ENCODE assay signal across 1 cellular context in the genomic region with DNA sequence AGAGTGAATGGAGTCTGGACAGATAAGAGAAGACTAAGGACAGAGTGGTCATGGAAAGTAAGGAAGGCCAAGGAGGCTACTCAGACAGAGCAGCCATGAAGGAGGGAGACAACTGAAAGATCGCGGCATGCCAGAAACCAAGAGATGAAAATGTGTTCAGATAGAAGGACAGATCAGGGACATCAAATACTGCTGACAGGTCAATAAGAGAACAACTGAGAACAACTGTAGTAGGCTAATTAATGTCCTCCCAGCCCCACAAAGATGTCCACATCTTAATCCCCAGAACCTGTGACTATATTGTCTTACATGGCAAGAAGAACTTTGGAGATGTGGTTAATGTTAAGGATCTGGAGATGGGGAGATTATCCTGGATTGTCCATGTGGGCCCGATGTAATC.
A peak's percentile ranks its signal among the peaks of the same experiment; 100 is the strongest.
TF ChIP-seq lines count a peak whose summit lies in the region.

No MANE protein-coding gene starts in this region.

TF ChIP-seq in K562, 482 proteins besides CTCF, POLR2A, EP300 and RAD21 (continued from another document):
- TF ChIP-seq, protein P1, sequence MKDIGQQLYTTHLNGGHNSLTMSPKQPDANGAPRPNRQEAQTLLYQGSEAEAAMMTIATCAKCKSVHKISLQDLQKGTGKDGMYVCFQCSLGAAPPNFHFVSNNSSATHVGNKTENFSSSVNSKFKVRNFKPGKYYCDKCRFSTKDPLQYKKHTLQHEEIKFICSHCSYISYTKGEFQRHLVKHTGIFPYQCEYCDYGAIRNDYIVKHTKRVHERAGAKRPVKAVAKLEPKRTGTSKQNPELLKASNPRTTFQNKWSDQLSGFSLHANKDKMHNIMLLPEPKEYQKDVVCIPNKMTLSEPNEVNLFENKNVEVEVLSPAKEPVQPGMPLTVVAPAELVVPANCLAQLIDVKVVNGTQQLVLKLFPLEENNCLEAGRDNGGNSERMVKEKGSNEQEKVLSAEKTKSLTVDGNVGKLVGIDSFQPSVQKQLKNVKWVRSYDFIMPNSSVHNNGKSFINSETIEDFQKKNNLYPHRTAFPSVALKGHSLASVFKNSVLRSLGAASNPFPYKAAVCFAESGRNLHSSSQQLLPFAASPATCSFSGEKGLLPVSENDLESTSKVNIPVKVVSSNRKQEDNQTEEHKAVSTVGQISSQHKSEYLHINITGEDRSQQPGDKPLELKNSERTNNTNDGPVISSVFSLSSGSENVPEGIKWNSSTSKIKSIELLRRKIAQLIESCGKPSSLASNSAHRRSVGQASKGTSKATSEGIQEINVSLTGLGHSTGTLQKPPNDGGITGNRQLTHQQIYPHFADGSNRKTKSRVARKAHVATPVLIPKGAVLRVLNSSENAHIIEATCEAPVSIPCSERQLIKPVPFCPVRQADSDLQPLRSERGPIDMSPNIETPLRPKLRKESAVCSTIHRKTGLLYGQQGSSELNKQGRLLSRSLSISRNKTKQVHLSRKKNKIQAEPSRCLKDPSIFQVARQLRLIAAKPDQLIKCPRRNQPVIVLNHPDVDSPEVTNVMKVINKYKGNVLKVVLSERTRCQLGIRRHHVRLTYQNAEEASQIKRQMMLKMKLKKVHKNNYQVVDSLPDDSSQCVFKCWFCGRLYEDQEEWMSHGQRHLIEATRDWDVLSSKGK (CRISPR knock-in tag; IDR thresholded peaks at IDR 0.05), result no peak
- TF ChIP-seq TRIM28 (IDR thresholded peaks at IDR 0.05), result no peak
- TF ChIP-seq, protein P2, sequence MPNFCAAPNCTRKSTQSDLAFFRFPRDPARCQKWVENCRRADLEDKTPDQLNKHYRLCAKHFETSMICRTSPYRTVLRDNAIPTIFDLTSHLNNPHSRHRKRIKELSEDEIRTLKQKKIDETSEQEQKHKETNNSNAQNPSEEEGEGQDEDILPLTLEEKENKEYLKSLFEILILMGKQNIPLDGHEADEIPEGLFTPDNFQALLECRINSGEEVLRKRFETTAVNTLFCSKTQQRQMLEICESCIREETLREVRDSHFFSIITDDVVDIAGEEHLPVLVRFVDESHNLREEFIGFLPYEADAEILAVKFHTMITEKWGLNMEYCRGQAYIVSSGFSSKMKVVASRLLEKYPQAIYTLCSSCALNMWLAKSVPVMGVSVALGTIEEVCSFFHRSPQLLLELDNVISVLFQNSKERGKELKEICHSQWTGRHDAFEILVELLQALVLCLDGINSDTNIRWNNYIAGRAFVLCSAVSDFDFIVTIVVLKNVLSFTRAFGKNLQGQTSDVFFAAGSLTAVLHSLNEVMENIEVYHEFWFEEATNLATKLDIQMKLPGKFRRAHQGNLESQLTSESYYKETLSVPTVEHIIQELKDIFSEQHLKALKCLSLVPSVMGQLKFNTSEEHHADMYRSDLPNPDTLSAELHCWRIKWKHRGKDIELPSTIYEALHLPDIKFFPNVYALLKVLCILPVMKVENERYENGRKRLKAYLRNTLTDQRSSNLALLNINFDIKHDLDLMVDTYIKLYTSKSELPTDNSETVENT (CRISPR knock-in tag; IDR thresholded peaks at IDR 0.05), result no peak
- peak; percentile 38; the same call in 1 of the 2 replicates for TF ChIP-seq MAFF (IDR thresholded peaks at IDR 0.05; ENCODE audit: low read length)
- no peak for TF ChIP-seq ETV1 (tag; conservative IDR thresholded peaks at IDR 0.05; ENCODE audit: low read depth)
- TF ChIP-seq C11orf30 (IDR thresholded peaks at IDR 0.05; ENCODE audit: low read depth), result peak; percentile 44; the same call in 1 of the 2 replicates
- TF ChIP-seq NCOA1 (IDR thresholded peaks at IDR 0.05; ENCODE audit: low read depth), result no peak
- no peak for TF ChIP-seq HDAC1 (IDR thresholded peaks at IDR 0.05)
- peak; percentile 78 for TF ChIP-seq ZNF316 (IDR thresholded peaks at IDR 0.05)
- no peak for TF ChIP-seq HMGN3 (IDR thresholded peaks at IDR 0.05; ENCODE audit: borderline replicate concordance, extremely low read depth, insufficient read length, low read depth, low read length)
- TF ChIP-seq ZNF133 (CRISPR knock-in tag; IDR thresholded peaks at IDR 0.05), result no peak
- TF ChIP-seq BRCA1 (IDR thresholded peaks at IDR 0.05), result no peak
- no peak for TF ChIP-seq BRCA1 (CRISPR knock-in tag; IDR thresholded peaks at IDR 0.05)
- no peak for TF ChIP-seq KDM4B (IDR thresholded peaks at IDR 0.05; ENCODE audit: borderline replicate concordance in 2 of 2, low read depth in 1 of 2)
- TF ChIP-seq, protein P3, sequence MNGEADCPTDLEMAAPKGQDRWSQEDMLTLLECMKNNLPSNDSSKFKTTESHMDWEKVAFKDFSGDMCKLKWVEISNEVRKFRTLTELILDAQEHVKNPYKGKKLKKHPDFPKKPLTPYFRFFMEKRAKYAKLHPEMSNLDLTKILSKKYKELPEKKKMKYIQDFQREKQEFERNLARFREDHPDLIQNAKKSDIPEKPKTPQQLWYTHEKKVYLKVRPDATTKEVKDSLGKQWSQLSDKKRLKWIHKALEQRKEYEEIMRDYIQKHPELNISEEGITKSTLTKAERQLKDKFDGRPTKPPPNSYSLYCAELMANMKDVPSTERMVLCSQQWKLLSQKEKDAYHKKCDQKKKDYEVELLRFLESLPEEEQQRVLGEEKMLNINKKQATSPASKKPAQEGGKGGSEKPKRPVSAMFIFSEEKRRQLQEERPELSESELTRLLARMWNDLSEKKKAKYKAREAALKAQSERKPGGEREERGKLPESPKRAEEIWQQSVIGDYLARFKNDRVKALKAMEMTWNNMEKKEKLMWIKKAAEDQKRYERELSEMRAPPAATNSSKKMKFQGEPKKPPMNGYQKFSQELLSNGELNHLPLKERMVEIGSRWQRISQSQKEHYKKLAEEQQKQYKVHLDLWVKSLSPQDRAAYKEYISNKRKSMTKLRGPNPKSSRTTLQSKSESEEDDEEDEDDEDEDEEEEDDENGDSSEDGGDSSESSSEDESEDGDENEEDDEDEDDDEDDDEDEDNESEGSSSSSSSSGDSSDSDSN (IDR thresholded peaks at IDR 0.05; ENCODE audit: borderline replicate concordance in 1 of 2, low read depth in 2 of 2, low read length in 2 of 2), result no peak
- no peak for TF ChIP-seq GABPA (tag; conservative IDR thresholded peaks at IDR 0.05; ENCODE audit: low read depth)
- TF ChIP-seq, protein P4, sequence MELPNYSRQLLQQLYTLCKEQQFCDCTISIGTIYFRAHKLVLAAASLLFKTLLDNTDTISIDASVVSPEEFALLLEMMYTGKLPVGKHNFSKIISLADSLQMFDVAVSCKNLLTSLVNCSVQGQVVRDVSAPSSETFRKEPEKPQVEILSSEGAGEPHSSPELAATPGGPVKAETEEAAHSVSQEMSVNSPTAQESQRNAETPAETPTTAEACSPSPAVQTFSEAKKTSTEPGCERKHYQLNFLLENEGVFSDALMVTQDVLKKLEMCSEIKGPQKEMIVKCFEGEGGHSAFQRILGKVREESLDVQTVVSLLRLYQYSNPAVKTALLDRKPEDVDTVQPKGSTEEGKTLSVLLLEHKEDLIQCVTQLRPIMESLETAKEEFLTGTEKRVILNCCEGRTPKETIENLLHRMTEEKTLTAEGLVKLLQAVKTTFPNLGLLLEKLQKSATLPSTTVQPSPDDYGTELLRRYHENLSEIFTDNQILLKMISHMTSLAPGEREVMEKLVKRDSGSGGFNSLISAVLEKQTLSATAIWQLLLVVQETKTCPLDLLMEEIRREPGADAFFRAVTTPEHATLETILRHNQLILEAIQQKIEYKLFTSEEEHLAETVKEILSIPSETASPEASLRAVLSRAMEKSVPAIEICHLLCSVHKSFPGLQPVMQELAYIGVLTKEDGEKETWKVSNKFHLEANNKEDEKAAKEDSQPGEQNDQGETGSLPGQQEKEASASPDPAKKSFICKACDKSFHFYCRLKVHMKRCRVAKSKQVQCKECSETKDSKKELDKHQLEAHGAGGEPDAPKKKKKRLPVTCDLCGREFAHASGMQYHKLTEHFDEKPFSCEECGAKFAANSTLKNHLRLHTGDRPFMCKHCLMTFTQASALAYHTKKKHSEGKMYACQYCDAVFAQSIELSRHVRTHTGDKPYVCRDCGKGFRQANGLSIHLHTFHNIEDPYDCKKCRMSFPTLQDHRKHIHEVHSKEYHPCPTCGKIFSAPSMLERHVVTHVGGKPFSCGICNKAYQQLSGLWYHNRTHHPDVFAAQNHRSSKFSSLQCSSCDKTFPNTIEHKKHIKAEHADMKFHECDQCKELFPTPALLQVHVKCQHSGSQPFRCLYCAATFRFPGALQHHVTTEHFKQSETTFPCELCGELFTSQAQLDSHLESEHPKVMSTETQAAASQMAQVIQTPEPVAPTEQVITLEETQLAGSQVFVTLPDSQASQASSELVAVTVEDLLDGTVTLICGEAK (IDR thresholded peaks at IDR 0.05), result no peak
- TF ChIP-seq, protein P4 (CRISPR knock-in tag; IDR thresholded peaks at IDR 0.05), result no peak
